In the genomic region with DNA sequence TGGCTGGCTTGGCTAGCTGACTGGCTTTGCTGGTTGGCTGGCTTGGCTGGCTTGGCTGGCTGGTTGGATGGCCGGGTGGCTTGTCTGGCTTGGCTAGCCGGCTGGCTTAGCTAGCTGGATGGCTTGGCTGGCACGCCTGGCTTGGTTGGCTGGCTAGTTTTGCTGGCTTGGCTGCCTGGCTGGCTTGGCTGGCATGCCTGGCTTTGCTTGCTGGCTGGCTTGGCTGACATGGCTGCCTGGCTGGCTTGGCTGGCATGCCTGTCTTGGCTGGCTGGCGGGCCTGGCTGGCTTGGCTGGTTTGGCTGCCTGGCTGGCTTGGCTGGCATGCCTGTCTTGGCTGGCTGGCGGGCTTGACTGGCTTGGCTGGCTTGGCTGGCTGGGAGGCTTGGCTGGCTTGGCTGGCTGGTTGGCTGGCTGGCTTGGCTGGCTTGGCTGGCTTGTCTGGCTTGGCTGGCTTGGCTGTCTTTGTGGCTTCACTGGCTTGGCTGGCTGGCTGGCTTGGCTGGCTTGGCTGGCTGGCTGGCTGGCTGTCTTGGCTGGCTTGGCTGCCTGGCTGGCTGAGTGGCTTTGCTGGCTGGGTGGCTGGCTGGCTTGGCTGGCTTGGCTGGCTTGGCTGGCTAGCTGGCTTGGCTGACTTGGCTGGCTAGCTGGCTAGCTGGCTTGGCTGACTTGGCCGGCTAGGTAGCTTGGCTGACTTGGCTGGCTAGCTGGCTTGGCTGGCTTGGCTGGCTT, we compare ENCODE assay signal across 7 cellular contexts.
DNase-seq lines count a peak whose midpoint lies in the region; ATAC-seq and TF ChIP-seq lines count a peak whose summit lies in the region.
"Not testable (repeated sequence)": the region's sequence is repeated elsewhere in the genome, so short reads cannot be mapped to it uniquely, and the experiment has no call there.

No MANE protein-coding gene starts in this region.

- H3K4me3 ChIP-seq in hepatocyte; lower lobe of right lung; aorta (ENCODE audit: low read length in 2 of 2): not testable (repeated sequence)

- 80% methylated on average over 6 of the region's 6 CpGs for WGBS in hepatocyte (ENCODE audit: low lambda C conversion rate, missing lambda C conversion rate)
- WGBS in aorta, 2 donors, result 87 to 91% methylated on average over 4 to 6 of the region's 6 CpGs

- peak; percentile 43 for DNase-seq in activated CD8-positive, alpha-beta memory T cell treated with anti-CD3 and anti-CD28 coated beads, Interleukin-2, amount 50 U/mL, for 48 hours
- DNase-seq in Right ventricle myocardium inferior (ENCODE audit: missing footprints), result peak; percentile 79
- DNase-seq in hepatocyte (ENCODE audit: low spot score), result peak; percentile 3
- DNase-seq in lower lobe of right lung, result peak; percentile 54
- DNase-seq in omental fat pad (ENCODE audit: low spot score), result not testable (repeated sequence)
- peak; percentile 23 for DNase-seq in stimulated activated naive B cell treated with anti-CD40 and anti-IgM and Interleukin-4, amounts not matched to agents 10 μg/mL and 1 μg/mL and 100 μg/mL, for 72 hours
- DNase-seq in aorta, result peak; percentile 47 to 75

- not testable (repeated sequence) for H2AFZ ChIP-seq in hepatocyte

- not testable (repeated sequence) for H3K27me3 ChIP-seq in hepatocyte; lower lobe of right lung (ENCODE audit: low read depth); aorta (ENCODE audit: control insufficient read depth in 1 of 2, insufficient read depth in 2 of 2, low read length in 1 of 2)

- H3K4me1 ChIP-seq in hepatocyte (ENCODE audit: insufficient read depth); lower lobe of right lung; aorta (ENCODE audit: control insufficient read depth in 1 of 2, insufficient read depth in 2 of 2, low read length in 2 of 2): not testable (repeated sequence)

- H3K4me1 Mint-ChIP-seq in stimulated activated naive B cell treated with anti-CD40 and anti-IgM and Interleukin-4, amounts not matched to agents 10 μg/mL and 1 μg/mL and 100 μg/mL, for 72 hours, result not testable (repeated sequence)

- intact Hi-C loops in Right ventricle myocardium inferior (cut with DNase I); lower lobe of right lung (cut with DNase I); aorta (cut with DNase I): not testable (repeated sequence)

- H3K27ac Mint-ChIP-seq in stimulated activated naive B cell treated with anti-CD40 and anti-IgM and Interleukin-4, amounts not matched to agents 10 μg/mL and 1 μg/mL and 100 μg/mL, for 72 hours, result not testable (repeated sequence)

- not testable (repeated sequence) for H3K4me3 Mint-ChIP-seq in stimulated activated naive B cell treated with anti-CD40 and anti-IgM and Interleukin-4, amounts not matched to agents 10 μg/mL and 1 μg/mL and 100 μg/mL, for 72 hours

- not testable (repeated sequence) for H3K9me2 ChIP-seq in hepatocyte (replicated peaks; ENCODE audit: insufficient read depth)

- H3K27me3 Mint-ChIP-seq in stimulated activated naive B cell treated with anti-CD40 and anti-IgM and Interleukin-4, amounts not matched to agents 10 μg/mL and 1 μg/mL and 100 μg/mL, for 72 hours, result not testable (repeated sequence)

- not testable (repeated sequence) for H3K9me3 Mint-ChIP-seq in stimulated activated naive B cell treated with anti-CD40 and anti-IgM and Interleukin-4, amounts not matched to agents 10 μg/mL and 1 μg/mL and 100 μg/mL, for 72 hours

- H3K36me3 Mint-ChIP-seq in stimulated activated naive B cell treated with anti-CD40 and anti-IgM and Interleukin-4, amounts not matched to agents 10 μg/mL and 1 μg/mL and 100 μg/mL, for 72 hours, result not testable (repeated sequence)

- TF ChIP-seq CTCF in hepatocyte (IDR thresholded peaks at IDR 0.05; ENCODE audit: poor library complexity); lower lobe of right lung (IDR thresholded peaks at IDR 0.05); omental fat pad (IDR thresholded peaks at IDR 0.05): not testable (repeated sequence)

- not testable (repeated sequence) for H3K79me2 ChIP-seq in hepatocyte

- H3K36me3 ChIP-seq in hepatocyte (replicated peaks; ENCODE audit: insufficient read depth, low read depth); lower lobe of right lung; aorta (ENCODE audit: control insufficient read depth in 1 of 2, insufficient read depth in 2 of 2, low read length in 1 of 2): not testable (repeated sequence)

- H4K20me1 ChIP-seq in hepatocyte (ENCODE audit: insufficient read depth, poor library complexity, severe bottlenecking), result not testable (repeated sequence)

- not testable (repeated sequence) for H3K27ac ChIP-seq in hepatocyte; lower lobe of right lung; aorta (ENCODE audit: low read depth in 1 of 2, low read length in 2 of 2)

- ATAC-seq in Right ventricle myocardium inferior; lower lobe of right lung; aorta (ENCODE audit: low FRiP score): not testable (repeated sequence)
- ATAC-seq in omental fat pad (ENCODE audit: low FRiP score), result peak; percentile 12
- ATAC-seq in stimulated activated naive B cell treated with anti-CD40 and anti-IgM and Interleukin-4, amounts not matched to agents 10 μg/mL and 1 μg/mL and 100 μg/mL, for 72 hours (replicated peaks), result peak in 1 of 2 donors; percentile 10

- not testable (repeated sequence) for H3K4me2 ChIP-seq in hepatocyte

- not testable (repeated sequence) for H3K9me3 ChIP-seq in hepatocyte (ENCODE audit: low read depth); lower lobe of right lung; aorta (ENCODE audit: control insufficient read depth, low read length)
